ENCODE assay signal across 1 cellular context in the genomic region with DNA sequence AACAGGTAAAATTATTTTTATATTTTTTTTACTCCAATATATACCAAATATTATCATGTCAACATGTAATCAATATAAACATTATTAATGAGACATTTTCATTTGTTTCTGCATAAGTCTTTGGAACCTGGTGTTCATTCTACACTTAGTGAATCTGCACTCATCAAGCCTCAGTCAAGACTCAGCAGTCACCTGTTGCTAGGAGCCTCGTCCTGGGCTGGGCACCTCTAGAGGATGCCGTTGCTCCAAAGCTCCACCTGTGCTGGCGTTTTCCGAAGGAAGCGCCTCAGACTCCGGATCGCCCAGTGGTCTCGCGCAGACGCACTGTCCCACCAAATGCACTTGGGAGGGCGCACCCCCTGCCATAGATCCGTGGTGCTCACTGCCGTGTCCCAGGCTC.
TF ChIP-seq lines count a peak whose summit lies in the region.

No MANE protein-coding gene starts in this region.

TF ChIP-seq in HCT116, 20 proteins besides CTCF, POLR2A, EP300 and RAD21 (continued from another document):
- no peak for TF ChIP-seq SRF (IDR thresholded peaks at IDR 0.05; ENCODE audit: low read depth)
- no peak for TF ChIP-seq SIN3A (IDR thresholded peaks at IDR 0.05; ENCODE audit: low read depth)
- TF ChIP-seq TCF7L2 (IDR thresholded peaks at IDR 0.05; ENCODE audit: borderline replicate concordance, extremely low read depth, insufficient read depth, insufficient read length) = no peak
